ENCODE assay signal across 20 cellular contexts in genomic region chr20:31590717-31591225, GRCh38. TPM values are rescaled to one million over a fixed set of nuclear protein-coding genes. Genes with fewer than 3 reads are reported as not detected.
A peak's percentile ranks its signal among the peaks of the same experiment; 100 is the strongest.
DNase-seq lines count a peak whose midpoint lies in the region; ATAC-seq and TF ChIP-seq lines count a peak whose summit lies in the region.
"Had no signal": no experiment of that assay in that cellular context is flagged by ENCODE, and none has a peak within 500 bp of the region (broad histone marks: within the 10 kb centered on the region; RNA-seq: fewer than 3 reads in every experiment).

No MANE protein-coding gene starts in this region.

- H3K27me3 ChIP-seq in right atrium auricular region (no peaks in the 10 kb centered on the region), adipocyte (replicated peaks; ENCODE audit: control insufficient read depth, insufficient read depth, low read length) (no peaks in the 10 kb centered on the region), mesenchymal stem cell (ENCODE audit: control insufficient read depth in 1 of 2, insufficient read depth in 1 of 2, low read length in 2 of 2) (no peaks in the 10 kb centered on the region), HAP-1 (ENCODE audit: low read depth) (no peaks in the 10 kb centered on the region)
- H3K27me3 ChIP-seq: dorsolateral prefrontal cortex, esophagus muscularis mucosa, testis had no signal

- no peak overlapping the region for H3K4me3 ChIP-seq in right atrium auricular region
- H3K4me3 ChIP-seq in adipocyte (ENCODE audit: low read length): no peak overlapping the region
- H3K4me3 ChIP-seq in mesenchymal stem cell (ENCODE audit: insufficient read depth in 1 of 2, low read depth in 1 of 2, low read length in 2 of 2): peak overlapping the region in 1 of 2 experiments; percentile 26
- H3K4me3 ChIP-seq in HAP-1: no peak overlapping the region
- H3K4me3 ChIP-seq: dorsolateral prefrontal cortex, esophagus muscularis mucosa, testis had no signal

- no peaks in the 10 kb centered on the region for H3K79me1 ChIP-seq in mesenchymal stem cell (replicated peaks; ENCODE audit: low read length, poor library complexity, severe bottlenecking)

- H3K27ac ChIP-seq in right atrium auricular region: peak overlapping the region; percentile 19 to 23
- H3K27ac ChIP-seq in mesenchymal stem cell (ENCODE audit: low read length, poor library complexity, severe bottlenecking): no peak overlapping the region
- H3K27ac ChIP-seq: testis had no signal

- intact Hi-C loops in Right ventricle myocardium superior (cut with DNase I): no loop called here

- H3K4me1 ChIP-seq in right atrium auricular region (peaks cover 0 to 33% of the 10 kb centered on the region in 2 donors), adipocyte (ENCODE audit: control insufficient read depth, insufficient read depth, low read length) (peaks cover 42% of the 10 kb centered on the region), mesenchymal stem cell (ENCODE audit: control insufficient read depth, insufficient read depth, low read depth, low read length) (peaks cover 30% of the 10 kb centered on the region), HAP-1 (peaks cover 35% of the 10 kb centered on the region)

- DNase-seq in right atrium auricular region (ENCODE audit: low spot score) (no peak), Right ventricle myocardium superior (no peak), adipocyte (ENCODE audit: low read depth) (no peak), mesenchymal stem cell (no peak), HAP-1 (ENCODE audit: low spot score in 2 of 2) (no peak), germinal center (ENCODE audit: low spot score) (no peak), HK-2 (ENCODE audit: unreplicated experiment) (no peak)
- DNase-seq: activated CD4-positive, alpha-beta T cell treated with anti-CD3 and anti-CD28 coated beads, Interleukin-2, amount 50 U/mL, for 4 hours; activated T-cell treated with anti-CD3 and anti-CD28 coated beads, Interleukin-2, amount 50 U/mL, for 1 hour; DMS79 treated with DMSO at 0.1 percent for 48 hours; dorsolateral prefrontal cortex; hippocampal formation; Karpas-422; left colon; NCI-H2171; NCI-H82; testis had no signal

- H3K9me3 ChIP-seq in right atrium auricular region (no peaks in the 10 kb centered on the region), adipocyte (ENCODE audit: control insufficient read depth, low read length) (no peaks in the 10 kb centered on the region), mesenchymal stem cell (ENCODE audit: control insufficient read depth, low read length) (no peaks in the 10 kb centered on the region), HAP-1 (no peaks in the 10 kb centered on the region)
- H3K9me3 ChIP-seq: esophagus muscularis mucosa, testis had no signal

- peak overlapping the region; percentile 93 for H4K91ac ChIP-seq in mesenchymal stem cell (ENCODE audit: low read length)

- H3K14ac ChIP-seq in mesenchymal stem cell (ENCODE audit: low read length in 2 of 2): no peak overlapping the region

- ATAC-seq in Right ventricle myocardium superior (ENCODE audit: poor library complexity): no peak
- no peak for ATAC-seq in GM21619 (IDR thresholded peaks at IDR 0.05; ENCODE audit: unreplicated experiment)
- ATAC-seq: left colon had no signal

- H4K8ac ChIP-seq in mesenchymal stem cell (ENCODE audit: low read length): peak overlapping the region; percentile 82

- H3K9ac ChIP-seq in adipocyte (ENCODE audit: low read length): peak overlapping the region; percentile 1
- H3K9ac ChIP-seq in mesenchymal stem cell (ENCODE audit: low read length): no peak overlapping the region

- H3K4ac ChIP-seq in mesenchymal stem cell (ENCODE audit: low read depth in 1 of 2, low read length in 2 of 2): peak overlapping the region in 1 of 2 experiments; percentile 29

- no peak overlapping the region for H2BK120ac ChIP-seq in mesenchymal stem cell (ENCODE audit: low read depth, low read length)

- H3K18ac ChIP-seq in mesenchymal stem cell (ENCODE audit: low read depth in 1 of 2, low read length in 2 of 2): peak overlapping the region in 1 of 2 experiments; percentile 71

- in situ Hi-C loops in HAP-1 (cut with MboI; ENCODE audit: low sequenced_read_pairs): no loop called here

- H3K36me3 ChIP-seq in right atrium auricular region: no peaks in the 10 kb centered on the region
- H3K36me3 ChIP-seq in adipocyte (ENCODE audit: control insufficient read depth, insufficient read depth, low read length, severe bottlenecking): no peaks in the 10 kb centered on the region
- no peaks in the 10 kb centered on the region for H3K36me3 ChIP-seq in mesenchymal stem cell (ENCODE audit: control insufficient read depth in 1 of 2, insufficient read depth in 2 of 2, low read depth in 1 of 2, low read length in 2 of 2)
- H3K36me3 ChIP-seq in HAP-1 (replicated peaks): no peaks in the 10 kb centered on the region
- H3K36me3 ChIP-seq: esophagus muscularis mucosa had no signal

- no peak overlapping the region for H2AK5ac ChIP-seq in mesenchymal stem cell (ENCODE audit: low read length, severe bottlenecking)

- WGBS in mesenchymal stem cell: 66% methylated on average over 7 of the region's 7 CpGs

- H3K4me2 ChIP-seq in mesenchymal stem cell (ENCODE audit: low read length, poor library complexity, severe bottlenecking): no peak overlapping the region

- no peak for TF ChIP-seq CTCF in right atrium auricular region (IDR thresholded peaks at IDR 0.05)

- H2BK15ac ChIP-seq in mesenchymal stem cell (ENCODE audit: low read depth, poor library complexity, severe bottlenecking): peak overlapping the region; percentile 15

- H2BK5ac ChIP-seq in mesenchymal stem cell (ENCODE audit: low read depth, low read length, poor library complexity, severe bottlenecking): no peak overlapping the region

- H2AFZ ChIP-seq in mesenchymal stem cell (ENCODE audit: low read depth, low read length): no peak overlapping the region

- H2BK12ac ChIP-seq in mesenchymal stem cell (ENCODE audit: low read length in 2 of 2): peak overlapping the region; percentile 40 to 51

- peak overlapping the region in 1 of 2 experiments; percentile 2 for H3K23ac ChIP-seq in mesenchymal stem cell (ENCODE audit: low read length in 2 of 2)

RNA-seq across cellular contexts. Expression of gene ID1, which starts 14.3 kb away (rescaled TPM):
- total RNA-seq in right atrium auricular region: 100 to 1,000 TPM; 450 to 815 TPM
- 89.5 TPM for total RNA-seq in Right ventricle myocardium superior
- 260 TPM for polyA plus RNA-seq in mesenchymal stem cell (2013, experiment 1 of 2)
- polyA plus RNA-seq in mesenchymal stem cell (2013, experiment 2 of 2): 254 TPM

RNA-seq across cellular contexts. Expression of gene COX4I2, which starts 46.9 kb away (rescaled TPM):
- 1 to 10 TPM; 6.8 to 9.0 TPM for total RNA-seq in right atrium auricular region
- 9.3 TPM for total RNA-seq in Right ventricle myocardium superior
- not detected for polyA plus RNA-seq in mesenchymal stem cell (2013, experiment 1 of 2)
- polyA plus RNA-seq in mesenchymal stem cell (2013, experiment 2 of 2): not detected
- total RNA-seq: H4 had no signal
